In the genomic region with DNA sequence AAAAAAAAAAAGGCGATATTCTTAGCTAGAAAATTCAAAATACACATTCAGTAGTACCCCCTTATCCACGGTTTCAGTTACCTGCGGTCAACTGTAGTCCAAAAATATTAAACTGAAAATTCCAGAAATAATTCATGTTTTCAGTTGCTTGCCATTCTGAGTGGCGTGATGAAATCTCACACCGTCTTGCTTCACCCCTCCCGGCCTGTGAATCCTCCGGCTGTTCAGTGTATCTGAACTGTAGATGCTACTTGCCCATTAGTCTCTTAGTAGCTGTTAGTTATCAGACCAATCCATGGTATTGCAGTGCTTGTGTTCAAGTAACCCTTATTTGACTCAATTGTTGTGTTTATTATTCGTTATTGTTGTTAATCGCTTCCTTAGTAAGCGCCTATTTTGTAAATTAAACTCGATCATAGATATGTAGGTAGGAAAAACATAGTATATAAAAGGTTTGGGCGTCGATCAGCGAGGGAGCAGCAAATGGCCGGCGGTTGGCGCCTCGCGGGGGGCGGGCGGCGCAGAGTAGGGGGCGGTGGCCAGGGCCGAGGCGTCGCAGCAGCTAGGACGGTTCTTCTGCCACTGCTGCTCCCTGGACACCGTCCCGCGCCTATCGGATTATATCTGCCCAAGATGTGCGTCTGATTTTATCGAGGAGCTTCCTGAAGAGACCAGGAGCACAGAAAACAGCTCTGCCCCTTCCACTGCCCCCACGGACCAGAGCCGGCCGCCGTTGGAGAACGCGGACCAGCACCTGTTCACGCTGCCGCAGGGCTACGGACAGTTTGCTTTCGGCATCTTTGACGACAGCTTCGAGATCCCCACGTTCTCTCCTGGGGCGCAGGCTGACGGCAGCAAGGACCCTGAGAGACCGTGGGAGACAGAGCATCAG, we compare ENCODE assay signal across 10 cellular contexts. TPM values are rescaled to one million over a fixed set of nuclear protein-coding genes. Genes with fewer than 3 reads are reported as not detected.
DNase-seq lines count a peak whose midpoint lies in the region; ATAC-seq and TF ChIP-seq lines count a peak whose summit lies in the region.
"Had no signal": no experiment of that assay in that cellular context is flagged by ENCODE, and none has a peak within 500 bp of the region (broad histone marks: within the 10 kb centered on the region; RNA-seq: fewer than 3 reads in every experiment).

No MANE protein-coding gene starts in this region.

- no peaks in the 10 kb centered on the region for H3K36me3 Mint-ChIP-seq in activated CD8-positive, alpha-beta T cell treated with anti-CD3 and anti-CD28 coated beads for 36 hours (ENCODE audit: low read depth)

- POLR2A ChIA-PET in activated CD8-positive, alpha-beta T cell treated with anti-CD3 and anti-CD28 coated beads for 36 hours (lab: Charles Lee), result interaction anchor here (1.3 kb wide), 1 partner anchor 40 kb away, joined by 4 read pairs; a partner anchor contains a TSS

- peak; percentile 65 for DNase-seq in DMS79 treated with DMSO at 0.1 percent for 48 hours (lab: John Stamatoyannopoulos, UW)
- no peak for DNase-seq in DMS79 (lab: John Stamatoyannopoulos, UW)
- no peak for DNase-seq in activated CD8-positive, alpha-beta T cell treated with anti-CD3 and anti-CD28 coated beads for 36 hours
- peak; percentile 32 for DNase-seq in left kidney (ENCODE audit: low read depth, low spot score)
- peak in 1 of 2 donors; percentile 15 for DNase-seq in stimulated activated naive CD8-positive, alpha-beta T cell treated with anti-CD3 and anti-CD28 coated beads, Interleukin-15, amount 100 ng/mL, for 72 hours
- DNase-seq in stimulated activated naive CD4-positive, alpha-beta T cell (lab: John Stamatoyannopoulos, UW), result no peak
- no peak for DNase-seq in GM03348 (ENCODE audit: low spot score)
- DNase-seq: 8988T, NCI-H2227 treated with DMSO at 0.1 percent for 48 hours had no signal

- no peak for ATAC-seq in activated CD8-positive, alpha-beta T cell treated with anti-CD3 and anti-CD28 coated beads for 36 hours
- ATAC-seq in stimulated activated naive CD8-positive, alpha-beta T cell treated with anti-CD3 and anti-CD28 coated beads, Interleukin-15, amount 100 ng/mL, for 72 hours, result peak; percentile 4
- ATAC-seq in HG03175 (IDR thresholded peaks at IDR 0.05; ENCODE audit: unreplicated experiment), result no peak

- H3K9me3 Mint-ChIP-seq in activated CD8-positive, alpha-beta T cell treated with anti-CD3 and anti-CD28 coated beads for 36 hours, result no peaks in the 10 kb centered on the region
- no peaks in the 10 kb centered on the region for H3K9me3 Mint-ChIP-seq in stimulated activated naive CD8-positive, alpha-beta T cell treated with anti-CD3 and anti-CD28 coated beads, Interleukin-15, amount 100 ng/mL, for 72 hours

- CTCF ChIA-PET in activated CD8-positive, alpha-beta T cell treated with anti-CD3 and anti-CD28 coated beads for 36 hours (lab: Charles Lee), result no interaction called here

- H3K4me1 Mint-ChIP-seq in activated CD8-positive, alpha-beta T cell treated with anti-CD3 and anti-CD28 coated beads for 36 hours (ENCODE audit: low read depth), result peaks cover 20% of the 10 kb centered on the region
- H3K4me1 Mint-ChIP-seq in stimulated activated naive CD8-positive, alpha-beta T cell treated with anti-CD3 and anti-CD28 coated beads, Interleukin-15, amount 100 ng/mL, for 72 hours, result peaks cover 24% of the 10 kb centered on the region

- H3K4me3 Mint-ChIP-seq in activated CD8-positive, alpha-beta T cell treated with anti-CD3 and anti-CD28 coated beads for 36 hours, result peak overlapping the region; percentile 69
- H3K4me3 Mint-ChIP-seq in stimulated activated naive CD8-positive, alpha-beta T cell treated with anti-CD3 and anti-CD28 coated beads, Interleukin-15, amount 100 ng/mL, for 72 hours, result peak overlapping the region; percentile 84 to 86

- intact Hi-C loops in activated CD8-positive, alpha-beta T cell treated with anti-CD3 and anti-CD28 coated beads for 36 hours (cut with micrococcal nuclease), result no loop called here

- peaks cover 48% of the 10 kb centered on the region for H3K27me3 Mint-ChIP-seq in activated CD8-positive, alpha-beta T cell treated with anti-CD3 and anti-CD28 coated beads for 36 hours
- H3K27me3 Mint-ChIP-seq in stimulated activated naive CD8-positive, alpha-beta T cell treated with anti-CD3 and anti-CD28 coated beads, Interleukin-15, amount 100 ng/mL, for 72 hours, result peaks cover 59% of the 10 kb centered on the region

- no peak for TF ChIP-seq CTCF in activated CD8-positive, alpha-beta T cell treated with anti-CD3 and anti-CD28 coated beads for 36 hours (IDR thresholded peaks at IDR 0.05)

- H3K27ac Mint-ChIP-seq in activated CD8-positive, alpha-beta T cell treated with anti-CD3 and anti-CD28 coated beads for 36 hours, result no peak overlapping the region
- no peak overlapping the region for H3K27ac Mint-ChIP-seq in stimulated activated naive CD8-positive, alpha-beta T cell treated with anti-CD3 and anti-CD28 coated beads, Interleukin-15, amount 100 ng/mL, for 72 hours

RNA-seq across cellular contexts. Expression of a gene that starts 39.8 kb away (rescaled TPM):
- total RNA-seq in activated CD8-positive, alpha-beta T cell treated with anti-CD3 and anti-CD28 coated beads for 36 hours, result 10 to 100 TPM; 27.3 to 28.6 TPM

Comparison
In these comparisons a context has a peak if more than half of its experiments do, and no peak if none do; other contexts are left out.
1. DNase-seq: peak in DMS79 treated with DMSO at 0.1 percent for 48 hours (single experiment) and left kidney (single experiment); none in DMS79 (single experiment), activated CD8-positive, alpha-beta T cell treated with anti-CD3 and anti-CD28 coated beads for 36 hours (single experiment), stimulated activated naive CD4-positive, alpha-beta T cell (0 of 6) and GM03348 (single experiment).